In genomic region chr18:48866028-48866733, GRCh38 we compare ENCODE assay signal across 9 cellular contexts.
DNase-seq lines count a peak whose midpoint lies in the region; ATAC-seq, FAIRE-seq and TF ChIP-seq lines count a peak whose summit lies in the region.
"Had no signal": no experiment of that assay in that cellular context is flagged by ENCODE, and none has a peak within 500 bp of the region (broad histone marks: within the 10 kb centered on the region; RNA-seq: fewer than 3 reads in every experiment).

No MANE protein-coding gene starts in this region.

- FAIRE-seq in GM12892 (lab: Jason Lieb, UNC) = no peak
- no peak for FAIRE-seq in H54 (lab: Jason Lieb, UNC)
- FAIRE-seq: A549 had no signal

- TF ChIP-seq POLR2A in GM12892 (IDR thresholded peaks at IDR 0.05; ENCODE audit: low read depth, low read length) = no peak
- no peak for TF ChIP-seq POLR2A in H54 (IDR thresholded peaks at IDR 0.05; ENCODE audit: low read depth, low read length)

- TF ChIP-seq CTCF in astrocyte of the cerebellum (IDR thresholded peaks at IDR 0.05; ENCODE audit: low read depth, low read length, missing control alignments) = no peak

- no peak for DNase-seq in Right ventricle myocardium inferior (ENCODE audit: missing footprints)
- no peak for DNase-seq in cardiac septum (ENCODE audit: low spot score)
- DNase-seq in astrocyte of the cerebellum (ENCODE audit: low read depth) = peak; percentile 38
- peak; percentile 52 for DNase-seq in kidney tubule cell (ENCODE audit: low spot score)
- peak; percentile 70 for DNase-seq in ureter (ENCODE audit: low spot score)
- DNase-seq in GM12892 (ENCODE audit: insufficient read length) = no peak
- DNase-seq in H54 (ENCODE audit: insufficient read length, low spot score) = no peak

- intact Hi-C loops in Right ventricle myocardium inferior (cut with DNase I) (no loop called here), cardiac septum (cut with DNase I) (no loop called here)

- ATAC-seq in Right ventricle myocardium inferior (peak; percentile 38), HG03159 (IDR thresholded peaks at IDR 0.05; ENCODE audit: unreplicated experiment) (no peak)
- ATAC-seq: A549 had no signal

- in situ Hi-C loops in astrocyte of the cerebellum (cut with HindIII; ENCODE audit: low sequenced_read_pairs) = no loop called here

- H3K4me3 ChIP-seq in astrocyte of the cerebellum (ENCODE audit: low read depth, low read length) = no peak overlapping the region
- H3K4me3 ChIP-seq: A549 had no signal

Comparison
In these comparisons a context has a peak if more than half of its experiments do, and no peak if none do; other contexts are left out.
1. DNase-seq: peak in astrocyte of the cerebellum (single experiment), kidney tubule cell (single experiment) and ureter (single experiment); none in Right ventricle myocardium inferior (single experiment), cardiac septum (single experiment), GM12892 (single experiment) and H54 (single experiment).